1 cellular context compared by ENCODE assay signal in the genomic region with DNA sequence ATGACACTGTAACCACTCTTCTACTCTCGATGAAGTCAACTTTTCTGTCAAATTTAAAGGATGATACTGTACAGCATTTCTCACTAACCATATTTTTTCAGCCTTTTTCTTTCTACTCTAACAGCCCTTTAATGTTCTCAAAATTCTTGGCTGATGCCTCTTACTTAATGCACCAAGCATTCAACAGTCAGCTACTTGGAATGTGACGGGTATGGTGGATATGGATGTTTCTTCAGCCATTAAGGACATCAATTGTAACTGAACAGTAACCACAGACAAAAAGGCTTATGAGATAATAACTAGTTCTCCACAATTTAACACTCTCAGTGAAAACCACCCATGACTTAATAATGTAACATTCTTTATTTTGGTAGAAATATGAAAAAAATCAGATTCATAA.
A peak's percentile ranks its signal among the peaks of the same experiment; 100 is the strongest.
TF ChIP-seq lines count a peak whose summit lies in the region.

No MANE protein-coding gene starts in this region.

TF ChIP-seq in SK-N-SH, 30 proteins besides CTCF, POLR2A, EP300 and RAD21 (continued from another document):
- peak; percentile 64; the same call in 1 of the 2 replicates for TF ChIP-seq YY1 (IDR thresholded peaks at IDR 0.05; ENCODE audit: low read depth)
- TF ChIP-seq TEAD4 (IDR thresholded peaks at IDR 0.05; ENCODE audit: borderline replicate concordance, insufficient read depth), result peak; percentile 98
- TF ChIP-seq FOXM1 (IDR thresholded peaks at IDR 0.05; ENCODE audit: low read depth), result peak; percentile 86; the same call in 1 of the 2 replicates
- TF ChIP-seq, protein P1, sequence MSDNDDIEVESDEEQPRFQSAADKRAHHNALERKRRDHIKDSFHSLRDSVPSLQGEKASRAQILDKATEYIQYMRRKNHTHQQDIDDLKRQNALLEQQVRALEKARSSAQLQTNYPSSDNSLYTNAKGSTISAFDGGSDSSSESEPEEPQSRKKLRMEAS (IDR thresholded peaks at IDR 0.05; ENCODE audit: low read depth), result no peak
- TF ChIP-seq POLR2AphosphoS5 (IDR thresholded peaks at IDR 0.05; ENCODE audit: low read depth, low read length), result peak; percentile 56; the same call in 1 of the 2 replicates
- peak; percentile 94 for TF ChIP-seq FOSL2 (IDR thresholded peaks at IDR 0.05; ENCODE audit: borderline replicate concordance, low read depth)
- TF ChIP-seq, protein P2, sequence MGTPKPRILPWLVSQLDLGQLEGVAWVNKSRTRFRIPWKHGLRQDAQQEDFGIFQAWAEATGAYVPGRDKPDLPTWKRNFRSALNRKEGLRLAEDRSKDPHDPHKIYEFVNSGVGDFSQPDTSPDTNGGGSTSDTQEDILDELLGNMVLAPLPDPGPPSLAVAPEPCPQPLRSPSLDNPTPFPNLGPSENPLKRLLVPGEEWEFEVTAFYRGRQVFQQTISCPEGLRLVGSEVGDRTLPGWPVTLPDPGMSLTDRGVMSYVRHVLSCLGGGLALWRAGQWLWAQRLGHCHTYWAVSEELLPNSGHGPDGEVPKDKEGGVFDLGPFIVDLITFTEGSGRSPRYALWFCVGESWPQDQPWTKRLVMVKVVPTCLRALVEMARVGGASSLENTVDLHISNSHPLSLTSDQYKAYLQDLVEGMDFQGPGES (IDR thresholded peaks at IDR 0.05; ENCODE audit: low read depth, low read length), result no peak
- TF ChIP-seq RFX5 (IDR thresholded peaks at IDR 0.05; ENCODE audit: low read length), result no peak
- TF ChIP-seq, protein P3, sequence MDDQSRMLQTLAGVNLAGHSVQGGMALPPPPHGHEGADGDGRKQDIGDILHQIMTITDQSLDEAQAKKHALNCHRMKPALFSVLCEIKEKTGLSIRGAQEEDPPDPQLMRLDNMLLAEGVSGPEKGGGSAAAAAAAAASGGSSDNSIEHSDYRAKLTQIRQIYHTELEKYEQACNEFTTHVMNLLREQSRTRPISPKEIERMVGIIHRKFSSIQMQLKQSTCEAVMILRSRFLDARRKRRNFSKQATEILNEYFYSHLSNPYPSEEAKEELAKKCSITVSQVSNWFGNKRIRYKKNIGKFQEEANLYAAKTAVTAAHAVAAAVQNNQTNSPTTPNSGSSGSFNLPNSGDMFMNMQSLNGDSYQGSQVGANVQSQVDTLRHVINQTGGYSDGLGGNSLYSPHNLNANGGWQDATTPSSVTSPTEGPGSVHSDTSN (IDR thresholded peaks at IDR 0.05), result peak; percentile 88
- TF ChIP-seq EZH2phosphoT487 (IDR thresholded peaks at IDR 0.05; ENCODE audit: borderline replicate concordance, low read depth), result no peak
- peak; percentile 93 for TF ChIP-seq JUND (IDR thresholded peaks at IDR 0.05)
- TF ChIP-seq NRF1 (IDR thresholded peaks at IDR 0.05; ENCODE audit: low read depth, low read length), result no peak
